Comparison of ENCODE assay signal across 15 cellular contexts in the genomic region with DNA sequence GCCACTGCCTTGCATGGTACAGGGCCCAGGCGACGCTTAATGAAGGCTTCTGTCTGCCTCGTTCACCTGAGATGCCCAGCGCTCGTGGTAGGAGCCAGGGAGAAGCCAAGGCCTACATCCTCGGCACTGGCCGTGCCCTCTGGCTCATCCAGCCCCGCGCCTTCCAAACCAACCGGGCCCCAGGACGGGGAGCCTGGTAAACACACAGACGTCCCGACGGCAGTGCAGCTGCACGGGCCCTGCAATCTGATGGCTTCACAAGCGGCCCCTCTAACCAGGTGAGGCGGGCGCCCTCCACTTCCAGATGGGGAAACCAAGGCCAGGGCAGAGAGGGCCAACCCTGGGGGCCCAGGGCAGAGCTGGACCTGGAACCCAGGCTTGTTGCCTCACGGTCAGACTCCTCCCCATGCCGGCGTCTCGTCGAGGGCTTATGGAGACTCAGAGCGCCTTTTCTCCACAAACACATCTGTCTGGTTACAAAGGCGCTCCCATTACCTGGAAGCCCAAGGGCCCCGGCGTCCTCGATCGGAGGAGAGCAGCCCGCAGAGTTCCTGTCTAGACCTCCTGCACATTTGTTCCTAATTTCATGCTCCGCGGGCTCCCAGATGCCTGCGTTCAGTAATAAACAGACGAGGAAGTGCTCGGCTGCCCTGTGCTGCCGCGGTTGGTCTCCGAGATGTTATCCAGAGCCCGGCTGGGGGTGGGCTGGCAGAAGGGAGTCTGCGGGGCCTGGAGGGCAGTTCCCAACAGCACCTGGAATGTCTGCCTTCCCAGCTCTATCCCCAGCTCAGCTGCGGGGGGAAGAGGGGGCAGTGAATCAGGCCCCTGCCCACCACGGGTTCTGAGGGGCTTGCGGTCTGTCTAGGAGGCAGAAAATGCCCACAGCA. TPM values are rescaled to one million over a fixed set of nuclear protein-coding genes. Genes with fewer than 3 reads are reported as not detected.
DNase-seq lines count a peak whose midpoint lies in the region; ATAC-seq and TF ChIP-seq lines count a peak whose summit lies in the region.
"Had no signal": no experiment of that assay in that cellular context is flagged by ENCODE, and none has a peak within 500 bp of the region (broad histone marks: within the 10 kb centered on the region; RNA-seq: fewer than 3 reads in every experiment).

No MANE protein-coding gene starts in this region.

- H3K36me3 Mint-ChIP-seq in activated naive CD4-positive, alpha-beta T cell treated with anti-CD3 and anti-CD28 coated beads, Interleukin-2, amount 50 U/mL, for 72 hours: no peaks in the 10 kb centered on the region
- H3K36me3 Mint-ChIP-seq: IgD-negative memory B cell had no signal

- no peak overlapping the region for H4K91ac ChIP-seq in neuronal stem cell (ENCODE audit: low read depth, low read length, poor library complexity)

- peak overlapping the region; percentile 85 for H2AK5ac ChIP-seq in neuronal stem cell (ENCODE audit: low read depth, low read length)

- no peak overlapping the region for H3K4me2 ChIP-seq in neuronal stem cell (ENCODE audit: insufficient read depth, low read length, poor library complexity, severe bottlenecking)

- H3K18ac ChIP-seq in neuronal stem cell (ENCODE audit: low read length): peak overlapping the region; percentile 91

- H2BK5ac ChIP-seq in neuronal stem cell (ENCODE audit: low read length): peak overlapping the region; percentile 57

- DNase-seq in DMS 273 (lab: John Stamatoyannopoulos, UW; ENCODE audit: unreplicated experiment) (peak; percentile 67), DMS 273 treated with DMSO at 0.1 percent for 48 hours (lab: John Stamatoyannopoulos, UW) (no peak), NCI-H2107 treated with DMSO at 0.1 percent for 48 hours (lab: John Stamatoyannopoulos, UW; ENCODE audit: unreplicated experiment) (peak; percentile 24), adipocyte (ENCODE audit: low read depth) (peak; percentile 44), neuronal stem cell (ENCODE audit: low spot score) (no peak), lower lobe of right lung (no peak), NCI-H128 (lab: John Stamatoyannopoulos, UW; ENCODE audit: unreplicated experiment) (no peak)
- no peak for DNase-seq in activated naive CD4-positive, alpha-beta T cell treated with anti-CD3 and anti-CD28 coated beads, Interleukin-2, amount 50 U/mL, for 72 hours (ENCODE audit: low spot score in 2 of 2)
- DNase-seq: activated T-cell treated with anti-CD3 and anti-CD28 coated beads, Interleukin-2, amount 50 U/mL, for 1 hour; GDM1 had no signal

- no peak for ATAC-seq in activated naive CD4-positive, alpha-beta T cell treated with anti-CD3 and anti-CD28 coated beads, Interleukin-2, amount 50 U/mL, for 72 hours
- no peak for ATAC-seq in lower lobe of right lung

- H3K14ac ChIP-seq in neuronal stem cell (ENCODE audit: low read length): peak overlapping the region; percentile 77

- WGBS in neuronal stem cell (ENCODE audit: extremely low coverage in 2 of 2, insufficient read length in 2 of 2, insufficient replicate concordance in 1 of 2), 2 donors: no CpG with 5 or more reads among the region's 43 CpGs

- no peak overlapping the region for H3K27ac Mint-ChIP-seq in activated naive CD4-positive, alpha-beta T cell treated with anti-CD3 and anti-CD28 coated beads, Interleukin-2, amount 50 U/mL, for 72 hours
- H3K27ac Mint-ChIP-seq: IgD-negative memory B cell had no signal

- H3K4ac ChIP-seq in neuronal stem cell (ENCODE audit: low read length): no peak overlapping the region

- peak overlapping the region; percentile 51 for H2BK120ac ChIP-seq in neuronal stem cell (ENCODE audit: low read depth, low read length)

- H3K27ac ChIP-seq in neuronal stem cell (replicated peaks; ENCODE audit: low read length): no peak overlapping the region
- H3K27ac ChIP-seq in lower lobe of right lung: no peak overlapping the region
- H3K27ac ChIP-seq: 22Rv1, breast epithelium had no signal

- peak overlapping the region; percentile 55 for H2AFZ ChIP-seq in neuronal stem cell (ENCODE audit: low read length)

- H3K4me3 ChIP-seq in adipocyte (ENCODE audit: low read length) (no peak overlapping the region), neuronal stem cell (ENCODE audit: low read length in 2 of 2) (no peak overlapping the region), lower lobe of right lung (no peak overlapping the region)
- H3K4me3 ChIP-seq: breast epithelium had no signal

- H3K27me3 ChIP-seq in adipocyte (replicated peaks; ENCODE audit: control insufficient read depth, insufficient read depth, low read length) (peaks cover 79% of the 10 kb centered on the region), neuronal stem cell (ENCODE audit: control insufficient read depth in 3 of 3, insufficient read depth in 3 of 3, low read depth in 1 of 3, low read length in 3 of 3) (peaks cover 0 to 42% (median 0%) of the 10 kb centered on the region in 3 experiments), lower lobe of right lung (ENCODE audit: low read depth) (peaks cover 47% of the 10 kb centered on the region)

- H2BK15ac ChIP-seq in neuronal stem cell (ENCODE audit: low read length): peak overlapping the region; percentile 64

- H3K9me3 ChIP-seq in adipocyte (ENCODE audit: control insufficient read depth, low read length) (no peaks in the 10 kb centered on the region), neuronal stem cell (replicated peaks in 1 of 2; ENCODE audit: control insufficient read depth in 2 of 2, insufficient read depth in 1 of 2, low read depth in 1 of 2, low read length in 2 of 2) (peaks cover 0 to 7% of the 10 kb centered on the region in 2 donors), lower lobe of right lung (no peaks in the 10 kb centered on the region)
- H3K9me3 ChIP-seq: breast epithelium had no signal

- H3K79me1 ChIP-seq in neuronal stem cell (ENCODE audit: low read depth, low read length): peaks cover 2% of the 10 kb centered on the region

- intact Hi-C loops in lower lobe of right lung (cut with DNase I): no loop called here

- H3K36me3 ChIP-seq in adipocyte (ENCODE audit: control insufficient read depth, insufficient read depth, low read length, severe bottlenecking) (no peaks in the 10 kb centered on the region), neuronal stem cell (replicated peaks in 1 of 2; ENCODE audit: control insufficient read depth in 2 of 2, insufficient read depth in 2 of 2, low read length in 2 of 2) (no peaks in the 10 kb centered on the region), lower lobe of right lung (no peaks in the 10 kb centered on the region)
- H3K36me3 ChIP-seq: breast epithelium had no signal

- H2BK12ac ChIP-seq in neuronal stem cell (ENCODE audit: low read length): peak overlapping the region; percentile 75

- H3K9ac ChIP-seq in adipocyte (ENCODE audit: low read length) (no peak overlapping the region), neuronal stem cell (ENCODE audit: low read depth, low read length, poor library complexity) (no peak overlapping the region)

- H4K8ac ChIP-seq in neuronal stem cell (ENCODE audit: low read depth, low read length): no peak overlapping the region

- no peak overlapping the region for H3K23ac ChIP-seq in neuronal stem cell (ENCODE audit: low read depth, low read length, poor library complexity)

- TF ChIP-seq CTCF in lower lobe of right lung (IDR thresholded peaks at IDR 0.05): no peak

- H3K4me1 ChIP-seq in adipocyte (ENCODE audit: control insufficient read depth, insufficient read depth, low read length): no peaks in the 10 kb centered on the region
- H3K4me1 ChIP-seq in neuronal stem cell (ENCODE audit: control insufficient read depth in 2 of 2, insufficient read depth in 1 of 2, low read depth in 1 of 2, low read length in 2 of 2): peaks cover 13 to 21% of the 10 kb centered on the region in 2 donors
- H3K4me1 ChIP-seq in lower lobe of right lung: peaks cover 34% of the 10 kb centered on the region
- H3K4me1 ChIP-seq: breast epithelium had no signal

- H3K9me3 Mint-ChIP-seq in activated naive CD4-positive, alpha-beta T cell treated with anti-CD3 and anti-CD28 coated beads, Interleukin-2, amount 50 U/mL, for 72 hours: peaks cover 5% of the 10 kb centered on the region in 2 donors
- H3K9me3 Mint-ChIP-seq: IgD-negative memory B cell had no signal

RNA-seq across cellular contexts. Expression of a gene that starts 23.5 kb away (rescaled TPM):
- polyA plus RNA-seq in neuronal stem cell (2013, experiment 1 of 2): 0.18 TPM
- polyA plus RNA-seq in neuronal stem cell (2013, experiment 2 of 2): 0.12 TPM
- total RNA-seq in activated naive CD4-positive, alpha-beta T cell treated with anti-CD3 and anti-CD28 coated beads, Interleukin-2, amount 50 U/mL, for 72 hours: not detected
- total RNA-seq in lower lobe of right lung: not detected
- total RNA-seq: breast epithelium, epithelial cell of proximal tubule, myocyte had no signal
- polyA plus RNA-seq: IgD-negative memory B cell had no signal

RNA-seq across cellular contexts. Expression of a gene that starts 50.4 kb away (rescaled TPM):
- not detected for polyA plus RNA-seq in neuronal stem cell (2013, experiment 1 of 2)
- polyA plus RNA-seq in neuronal stem cell (2013, experiment 2 of 2): not detected
- total RNA-seq in activated naive CD4-positive, alpha-beta T cell treated with anti-CD3 and anti-CD28 coated beads, Interleukin-2, amount 50 U/mL, for 72 hours: not detected
- not detected for total RNA-seq in lower lobe of right lung
- total RNA-seq: breast epithelium, epithelial cell of proximal tubule had no signal
- polyA plus RNA-seq: IgD-negative memory B cell had no signal

RNA-seq across cellular contexts. Expression of a gene that starts 51.2 kb away (rescaled TPM):
- polyA plus RNA-seq in neuronal stem cell (2013, experiment 1 of 2): 0.17 TPM
- 0.15 TPM for polyA plus RNA-seq in neuronal stem cell (2013, experiment 2 of 2)
- 1 to 10 TPM in 1 of 2 donors, under 1 TPM in 1; 0.11 to 1.2 TPM for total RNA-seq in activated naive CD4-positive, alpha-beta T cell treated with anti-CD3 and anti-CD28 coated beads, Interleukin-2, amount 50 U/mL, for 72 hours
- 10.1 TPM for total RNA-seq in lower lobe of right lung
- total RNA-seq: epithelial cell of proximal tubule had no signal
- polyA plus RNA-seq: IgD-negative memory B cell had no signal

Comparison
In these comparisons a context has a peak if more than half of its experiments do, and no peak if none do; other contexts are left out.
1. DNase-seq: peak in DMS 273 (single experiment), NCI-H2107 treated with DMSO at 0.1 percent for 48 hours (single experiment) and adipocyte (single experiment); none in DMS 273 treated with DMSO at 0.1 percent for 48 hours (single experiment), neuronal stem cell (single experiment), activated naive CD4-positive, alpha-beta T cell treated with anti-CD3 and anti-CD28 coated beads, Interleukin-2, amount 50 U/mL, for 72 hours (0 of 2), lower lobe of right lung (single experiment) and NCI-H128 (single experiment).